14 cellular contexts compared by ENCODE assay signal in the genomic region with DNA sequence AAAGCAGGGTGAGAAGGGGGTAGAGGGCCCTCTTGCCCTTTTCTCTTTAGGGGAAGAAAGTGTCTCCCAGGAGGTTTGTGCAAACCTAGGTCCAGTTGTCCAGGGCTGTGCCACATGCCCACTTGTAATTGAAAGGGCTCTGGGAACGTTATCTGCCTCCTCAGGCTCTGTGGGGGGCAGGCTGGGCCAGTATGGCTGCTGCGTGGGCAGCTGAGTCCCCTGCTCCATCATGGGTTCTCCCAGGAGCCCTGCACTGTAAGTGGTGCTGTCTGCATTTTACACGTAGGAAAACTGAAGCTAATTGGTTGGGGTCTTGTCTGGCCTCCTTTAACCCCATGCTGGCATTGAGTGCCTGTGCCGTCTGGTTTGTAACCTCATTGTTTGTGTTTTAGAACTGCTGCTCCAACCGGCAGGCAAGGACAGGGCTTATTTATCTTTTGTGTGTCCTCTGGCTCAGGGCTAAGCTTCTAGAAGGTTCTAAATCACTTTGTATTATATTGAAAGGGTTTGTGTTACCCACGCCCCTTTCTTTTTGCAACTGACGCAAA.
"Had no signal": no experiment of that assay in that cellular context is flagged by ENCODE, and none has a peak within 500 bp of the region (broad histone marks: within the 10 kb centered on the region; RNA-seq: fewer than 3 reads in every experiment).

No MANE protein-coding gene starts in this region.

- H3K4me3 ChIP-seq: esophagus muscularis mucosa, lower lobe of right lung, testis, upper lobe of right lung had no signal

- H3K36me3 ChIP-seq: esophagus muscularis mucosa, lower lobe of right lung, upper lobe of right lung had no signal

- H3K9me3 ChIP-seq: esophagus muscularis mucosa, lower lobe of right lung, testis, upper lobe of right lung had no signal

- H3K36me3 Mint-ChIP-seq: activated CD8-positive, alpha-beta memory T cell treated with anti-CD3 and anti-CD28 coated beads, Interleukin-2, amount 10 ng/mL, durations not matched to agents 7 days and 5 days; activated naive CD8-positive, alpha-beta T cell; immature natural killer cell; natural killer cell treated with Interleukin-12 subunit alpha and Interleukin-12 subunit beta and Interleukin-15 and Interleukin-18, amount 100 ng/mL, for 72 hours had no signal

- H3K27ac ChIP-seq: esophagus muscularis mucosa, lower lobe of right lung, upper lobe of right lung had no signal

- H3K27ac Mint-ChIP-seq: activated CD8-positive, alpha-beta memory T cell treated with anti-CD3 and anti-CD28 coated beads, Interleukin-2, amount 10 ng/mL, durations not matched to agents 7 days and 5 days; activated naive CD8-positive, alpha-beta T cell; activated T-cell treated with anti-CD3 and anti-CD28 coated beads, Interleukin-2, amount 50 U/mL, for 24 hours; natural killer cell treated with Interleukin-12 subunit alpha and Interleukin-12 subunit beta and Interleukin-15 and Interleukin-18, amount 100 ng/mL, for 72 hours; stimulated activated naive CD8-positive, alpha-beta T cell treated with anti-CD3 and anti-CD28 coated beads, Interleukin-15, amount 100 ng/mL, for 72 hours had no signal

- DNase-seq: activated CD4-positive, alpha-beta T cell treated with anti-CD3 and anti-CD28 coated beads, Interleukin-2, amount 50 U/mL, for 4 hours; activated CD4-positive, CD25-positive, alpha-beta regulatory T cell treated with anti-CD3 and anti-CD28 coated beads, Interleukin-2, amount 50 U/mL, for 72 hours; activated CD8-positive, alpha-beta memory T cell treated with anti-CD3 and anti-CD28 coated beads, Interleukin-2, amount 10 ng/mL, durations not matched to agents 7 days and 5 days; activated effector memory CD4-positive, alpha-beta T cell treated with anti-CD3 and anti-CD28 coated beads, Interleukin-2, amount 50 U/mL, for 16 hours; activated T-cell treated with anti-CD3 and anti-CD28 coated beads, Interleukin-2, amount 50 U/mL, for 24 hours; immature natural killer cell; lower lobe of right lung; stimulated activated CD4-positive, alpha-beta T cell treated with anti-CD3 and anti-CD28 coated beads, Interleukin-4, amount 100 ng/mL, for 4 hours; stimulated activated naive CD8-positive, alpha-beta T cell treated with anti-CD3 and anti-CD28 coated beads, Interleukin-15, amount 100 ng/mL, for 72 hours; testis; upper lobe of right lung had no signal

- H3K27me3 ChIP-seq: esophagus muscularis mucosa, testis had no signal

- H3K9me3 Mint-ChIP-seq: activated T-cell treated with anti-CD3 and anti-CD28 coated beads, Interleukin-2, amount 50 U/mL, for 24 hours; immature natural killer cell; natural killer cell treated with Interleukin-12 subunit alpha and Interleukin-12 subunit beta and Interleukin-15 and Interleukin-18, amount 100 ng/mL, for 72 hours; stimulated activated naive CD8-positive, alpha-beta T cell treated with anti-CD3 and anti-CD28 coated beads, Interleukin-15, amount 100 ng/mL, for 72 hours had no signal

- ATAC-seq: activated CD8-positive, alpha-beta memory T cell treated with anti-CD3 and anti-CD28 coated beads, Interleukin-2, amount 10 ng/mL, durations not matched to agents 7 days and 5 days; lower lobe of right lung; natural killer cell treated with Interleukin-12 subunit alpha and Interleukin-12 subunit beta and Interleukin-15 and Interleukin-18, amount 100 ng/mL, for 72 hours; upper lobe of right lung had no signal
